ENCODE assay signal across 8 cellular contexts in the genomic region with DNA sequence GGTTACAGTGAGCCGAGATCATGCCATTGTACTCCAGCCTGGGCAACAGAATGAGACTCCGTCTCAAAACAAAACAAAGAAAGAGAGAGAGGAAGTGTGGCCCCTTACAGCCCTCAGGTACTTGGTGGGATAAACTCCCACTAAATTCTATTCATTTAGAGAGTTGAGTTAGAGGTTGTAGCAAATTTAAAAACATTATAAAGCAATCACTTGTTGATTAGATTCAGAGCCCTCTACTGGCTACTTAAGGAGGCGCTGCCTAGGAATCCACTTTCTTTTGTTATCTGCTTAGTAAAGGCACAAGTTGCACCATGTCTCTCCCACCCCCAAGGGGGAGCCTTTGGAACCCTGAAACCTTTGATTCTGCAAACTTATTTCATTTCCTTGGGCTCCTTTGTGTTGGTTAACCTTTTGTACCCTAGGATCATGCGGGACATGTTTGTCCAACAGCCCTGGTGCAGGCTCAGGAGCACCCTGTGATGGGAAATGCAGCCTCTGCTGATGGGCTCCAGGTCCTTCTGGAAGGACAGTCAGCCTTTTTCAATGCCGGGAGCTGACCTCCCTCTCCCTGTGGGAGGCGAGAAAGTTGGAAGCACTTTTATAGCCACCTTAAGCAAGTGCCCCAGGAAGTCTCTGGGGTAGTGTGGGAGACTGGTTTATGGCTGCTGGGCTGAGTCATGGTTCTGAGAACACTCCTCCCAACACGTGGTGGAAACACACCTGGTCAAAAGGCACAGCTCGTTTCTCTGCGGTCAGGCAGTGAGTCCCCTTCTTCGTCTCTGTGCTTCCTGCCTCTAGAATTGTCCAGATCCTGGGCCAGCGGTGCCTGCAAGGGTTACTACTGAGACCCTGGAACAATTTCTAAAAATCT. TPM values are rescaled to one million over a fixed set of nuclear protein-coding genes. Genes with fewer than 3 reads are reported as not detected.
DNase-seq lines count a peak whose midpoint lies in the region; ATAC-seq and TF ChIP-seq lines count a peak whose summit lies in the region.

No MANE protein-coding gene starts in this region.

- H3K4me1 ChIP-seq in transverse colon, result peaks cover 16 to 42% (median 25%) of the 10 kb centered on the region in 4 donors

- TF ChIP-seq EP300 in transverse colon (IDR thresholded peaks at IDR 0.05; ENCODE audit: low read depth), result no peak

- H3K36me3 ChIP-seq in transverse colon, result no peaks in the 10 kb centered on the region

- peak; percentile 74 for TF ChIP-seq CTCF in AG10803 (conservative IDR thresholded peaks at IDR 0.05; ENCODE audit: low read length)
- peak; percentile 81 for TF ChIP-seq CTCF in neural crest cell (conservative IDR thresholded peaks at IDR 0.05)
- peak; percentile 57 to 84 (median 64) for TF ChIP-seq CTCF in transverse colon (IDR thresholded peaks at IDR 0.05)

- H3K27ac Mint-ChIP-seq in activated CD8-positive, alpha-beta T cell treated with anti-CD3 and anti-CD28 coated beads, Interleukin-2, amount 10 ng/mL, durations not matched to agents 7 days and 5 days, result peak overlapping the region; percentile 95
- H3K27ac Mint-ChIP-seq in neural crest cell (ENCODE audit: unreplicated experiment), result peak overlapping the region; percentile 21

- H3K4me1 Mint-ChIP-seq in activated CD8-positive, alpha-beta T cell treated with anti-CD3 and anti-CD28 coated beads, Interleukin-2, amount 10 ng/mL, durations not matched to agents 7 days and 5 days (ENCODE audit: low read depth), result peaks cover 51% of the 10 kb centered on the region
- peaks cover 21% of the 10 kb centered on the region for H3K4me1 Mint-ChIP-seq in neural crest cell

- no peaks in the 10 kb centered on the region for H3K9me3 ChIP-seq in transverse colon

- CTCF ChIA-PET in activated CD8-positive, alpha-beta T cell treated with anti-CD3 and anti-CD28 coated beads, Interleukin-2, amount 10 ng/mL, durations not matched to agents 7 days and 5 days (lab: Charles Lee), result interaction anchor here (0.7 to 1.8 kb wide), 11 partner anchors 14 to 267 kb away, joined by 3 to 10 read pairs (median 4); partner anchors contain the start of gene DDX21

- peak; percentile 82 for TF ChIP-seq POLR2A in transverse colon (IDR thresholded peaks at IDR 0.05)

- no peaks in the 10 kb centered on the region for H3K27me3 ChIP-seq in transverse colon

- H3K27me3 Mint-ChIP-seq in activated CD8-positive, alpha-beta T cell treated with anti-CD3 and anti-CD28 coated beads, Interleukin-2, amount 10 ng/mL, durations not matched to agents 7 days and 5 days (ENCODE audit: low read depth), result no peaks in the 10 kb centered on the region
- H3K27me3 Mint-ChIP-seq in neural crest cell (ENCODE audit: low read depth), result no peaks in the 10 kb centered on the region

- WGBS in transverse colon (ENCODE audit: low coverage in 1 of 2), 2 donors, result 10 to 16% methylated on average over 2 to 10 of the region's 11 CpGs

- peak; percentile 66 for DNase-seq in AG10803 (ENCODE audit: low read depth)
- peak; percentile 4 for DNase-seq in NCI-H446 treated with DMSO at 0.1 percent for 48 hours (lab: John Stamatoyannopoulos, UW)
- peak; percentile 89 for DNase-seq in activated CD8-positive, alpha-beta T cell treated with anti-CD3 and anti-CD28 coated beads, Interleukin-2, amount 10 ng/mL, durations not matched to agents 7 days and 5 days
- DNase-seq in epithelial cell of prostate (ENCODE audit: low read depth, low spot score), result peak; percentile 81
- peak; percentile 48 for DNase-seq in neural crest cell (ENCODE audit: low read depth, low spot score)
- peak; percentile 92 for DNase-seq in transverse colon

- H3K4me3 ChIP-seq in AG10803 (ENCODE audit: low read length) (no peak overlapping the region), transverse colon (peak overlapping the region in 2 of 4 donors; percentile 16 to 26)

- H3K9me3 Mint-ChIP-seq in activated CD8-positive, alpha-beta T cell treated with anti-CD3 and anti-CD28 coated beads, Interleukin-2, amount 10 ng/mL, durations not matched to agents 7 days and 5 days (ENCODE audit: insufficient read depth), result no peaks in the 10 kb centered on the region
- H3K9me3 Mint-ChIP-seq in neural crest cell, result no peaks in the 10 kb centered on the region

- H3K4me3 Mint-ChIP-seq in activated CD8-positive, alpha-beta T cell treated with anti-CD3 and anti-CD28 coated beads, Interleukin-2, amount 10 ng/mL, durations not matched to agents 7 days and 5 days, result peak overlapping the region; percentile 77
- H3K4me3 Mint-ChIP-seq in neural crest cell, result no peak overlapping the region

- in situ Hi-C loops in transverse colon (cut with MboI; ENCODE audit: low pct_ligation_motif_present in 1 of 4, low pct_unique_long_range_greater_than_20kb in 1 of 4, low sequenced_read_pairs in 3 of 4), result no loop called here

- H3K27ac ChIP-seq in epithelial cell of prostate (peak overlapping the region; percentile 95), transverse colon (peak overlapping the region; percentile 86 to 92 (median 88))

- POLR2A ChIA-PET in activated CD8-positive, alpha-beta T cell treated with anti-CD3 and anti-CD28 coated beads, Interleukin-2, amount 10 ng/mL, durations not matched to agents 7 days and 5 days (lab: Charles Lee), result interaction anchor here (0.6 to 1.0 kb wide), 3 partner anchors 17 to 217 kb away, joined by 3 read pairs; no protein-coding TSS in a partner anchor

- peak; percentile 97 for ATAC-seq in GM18511 (IDR thresholded peaks at IDR 0.05; ENCODE audit: unreplicated experiment)
- peak; percentile 97 for ATAC-seq in HG02938 (IDR thresholded peaks at IDR 0.05; ENCODE audit: unreplicated experiment)
- peak; percentile 91 for ATAC-seq in activated CD8-positive, alpha-beta T cell treated with anti-CD3 and anti-CD28 coated beads, Interleukin-2, amount 10 ng/mL, durations not matched to agents 7 days and 5 days

- no peaks in the 10 kb centered on the region for H3K36me3 Mint-ChIP-seq in activated CD8-positive, alpha-beta T cell treated with anti-CD3 and anti-CD28 coated beads, Interleukin-2, amount 10 ng/mL, durations not matched to agents 7 days and 5 days (ENCODE audit: low read depth)
- no peaks in the 10 kb centered on the region for H3K36me3 Mint-ChIP-seq in neural crest cell (ENCODE audit: low read depth)

- intact Hi-C loops in transverse colon (cut with DNase I; ENCODE audit: low total_unique reads), result no loop called here

RNA-seq across cellular contexts. Expression of gene HKDC1, which starts 2.3 kb away (rescaled TPM):
- total RNA-seq in activated CD8-positive, alpha-beta T cell treated with anti-CD3 and anti-CD28 coated beads, Interleukin-2, amount 10 ng/mL, durations not matched to agents 7 days and 5 days, result 1 to 10 TPM; 1.4 to 1.8 TPM
- total RNA-seq in neural crest cell (not detected in 2 replicates), transverse colon (10 to 100 TPM in 3 of 4 donors, not detected in 1; 26.8 to 39.6 (median 28.0) TPM)

RNA-seq across cellular contexts. Expression of gene SUPV3L1, which starts 42.4 kb away (rescaled TPM):
- total RNA-seq in activated CD8-positive, alpha-beta T cell treated with anti-CD3 and anti-CD28 coated beads, Interleukin-2, amount 10 ng/mL, durations not matched to agents 7 days and 5 days, result 10 to 100 TPM; 35.5 to 36.8 TPM
- total RNA-seq in neural crest cell, result 35.6 and 39.4 TPM in 2 replicates
- 10 to 100 TPM; 15.3 to 34.0 (median 26.7) TPM for total RNA-seq in transverse colon

RNA-seq across cellular contexts. Expression of gene HK1, which starts 55.9 kb away (rescaled TPM):
- total RNA-seq in activated CD8-positive, alpha-beta T cell treated with anti-CD3 and anti-CD28 coated beads, Interleukin-2, amount 10 ng/mL, durations not matched to agents 7 days and 5 days, result 100 to 1,000 TPM; 153 to 154 TPM
- total RNA-seq in neural crest cell, result 88.8 and 93.2 TPM in 2 replicates
- 10 to 100 TPM; 27.3 to 69.9 (median 54.0) TPM for total RNA-seq in transverse colon

Comparison
In these comparisons a context has a peak if more than half of its experiments do, and no peak if none do; other contexts are left out.
1. DNase-seq: peak in every context shown above with its lines; median percentile 92 in transverse colon; 89 in activated CD8-positive, alpha-beta T cell treated with anti-CD3 and anti-CD28 coated beads, Interleukin-2, amount 10 ng/mL, durations not matched to agents 7 days and 5 days; 81 in epithelial cell of prostate; 66 in AG10803; 48 in neural crest cell; 4 in NCI-H446 treated with DMSO at 0.1 percent for 48 hours.